In the genomic region with DNA sequence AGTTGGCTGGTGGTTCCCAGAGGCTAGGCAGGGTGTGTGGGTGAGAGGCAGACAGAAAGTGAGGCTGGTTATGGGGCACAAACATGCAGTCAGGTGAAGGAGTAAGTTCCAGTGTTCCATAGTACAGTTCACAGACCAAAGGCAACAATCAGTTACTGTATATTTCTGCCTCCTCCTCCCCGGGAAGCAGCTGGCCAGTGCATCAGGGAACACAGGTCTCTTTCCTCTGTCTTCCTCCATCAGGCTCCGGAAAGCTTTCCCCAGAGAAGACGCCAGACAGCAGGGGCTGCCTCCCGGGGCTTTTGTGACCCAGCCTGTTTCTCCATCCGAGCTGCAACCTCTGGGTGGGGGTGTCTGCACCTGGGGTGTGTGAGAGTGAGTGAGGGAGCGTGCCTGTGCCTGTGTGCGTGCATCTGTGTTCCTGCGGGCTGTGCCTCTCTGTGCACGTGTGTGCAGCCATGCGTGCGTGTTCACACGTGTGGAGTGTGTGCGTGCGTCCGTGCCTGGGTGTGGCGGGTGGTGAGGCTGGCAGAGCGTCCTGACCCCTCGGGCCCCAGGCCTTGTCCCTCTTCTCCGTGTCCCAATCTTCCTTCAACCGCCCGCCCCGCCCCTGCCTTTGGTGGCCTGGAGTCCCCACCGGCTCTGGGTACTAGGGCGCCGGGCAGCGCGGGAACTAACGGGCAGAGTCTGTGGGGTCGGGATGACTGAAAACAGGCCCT, we compare ENCODE assay signal across 8 cellular contexts.
DNase-seq lines count a peak whose midpoint lies in the region; ATAC-seq and TF ChIP-seq lines count a peak whose summit lies in the region.
"Not testable (repeated sequence)": the region's sequence is repeated elsewhere in the genome, so short reads cannot be mapped to it uniquely, and the experiment has no call there.

No MANE protein-coding gene starts in this region.

- intact Hi-C loops in activated naive CD4-positive, alpha-beta T cell treated with anti-CD3 and anti-CD28 coated beads for 36 hours (cut with micrococcal nuclease), result not testable (repeated sequence)

- H3K4me3 Mint-ChIP-seq in activated naive CD4-positive, alpha-beta T cell treated with anti-CD3 and anti-CD28 coated beads for 36 hours, result peak overlapping the region; percentile 45
- H3K4me3 Mint-ChIP-seq in stimulated activated naive B cell treated with anti-CD40 and anti-IgM and Interleukin-4, amounts not matched to agents 10 μg/mL and 1 μg/mL and 100 μg/mL, for 72 hours, result peak overlapping the region; percentile 66 to 72

- TF ChIP-seq RAD21 in neural cell (conservative IDR thresholded peaks at IDR 0.05), result not testable (repeated sequence)

- not testable (repeated sequence) for TF ChIP-seq CTCF in Peyer's patch (IDR thresholded peaks at IDR 0.05); fibroblast of mammary gland (conservative IDR thresholded peaks at IDR 0.05; ENCODE audit: control insufficient read depth, insufficient read depth, low read depth, low read length); neural cell (IDR thresholded peaks at IDR 0.05; ENCODE audit: poor library complexity, severe bottlenecking)

- peak overlapping the region; percentile 34 to 51 (median 44) for H3K4me3 ChIP-seq in Peyer's patch
- peak overlapping the region; percentile 20 for H3K4me3 ChIP-seq in fibroblast of mammary gland (ENCODE audit: control insufficient read depth, low read depth, low read length)
- peak overlapping the region; percentile 53 for H3K4me3 ChIP-seq in neural cell (ENCODE audit: low read length)

- not testable (repeated sequence) for H3K27ac Mint-ChIP-seq in activated naive CD4-positive, alpha-beta T cell treated with anti-CD3 and anti-CD28 coated beads for 36 hours
- peak overlapping the region; percentile 88 for H3K27ac Mint-ChIP-seq in stimulated activated naive B cell treated with anti-CD40 and anti-IgM and Interleukin-4, amounts not matched to agents 10 μg/mL and 1 μg/mL and 100 μg/mL, for 72 hours

- peak in 2 of 3 donors; percentile 52 to 53 for DNase-seq in Peyer's patch
- DNase-seq in activated naive CD4-positive, alpha-beta T cell treated with anti-CD3 and anti-CD28 coated beads for 36 hours, result peak; percentile 19
- not testable (repeated sequence) for DNase-seq in fibroblast of mammary gland (ENCODE audit: low read depth)
- DNase-seq in stimulated activated naive B cell treated with anti-CD40 and anti-IgM and Interleukin-4, amounts not matched to agents 10 μg/mL and 1 μg/mL and 100 μg/mL, for 72 hours, result peak; percentile 73

- H3K27me3 Mint-ChIP-seq in activated naive CD4-positive, alpha-beta T cell treated with anti-CD3 and anti-CD28 coated beads for 36 hours (ENCODE audit: low read depth); stimulated activated naive B cell treated with anti-CD40 and anti-IgM and Interleukin-4, amounts not matched to agents 10 μg/mL and 1 μg/mL and 100 μg/mL, for 72 hours: not testable (repeated sequence)

- not testable (repeated sequence) for TF ChIP-seq POLR2A in Peyer's patch (IDR thresholded peaks at IDR 0.05)

- H3K4me1 Mint-ChIP-seq in activated naive CD4-positive, alpha-beta T cell treated with anti-CD3 and anti-CD28 coated beads for 36 hours (ENCODE audit: low read depth), result not testable (repeated sequence)
- peaks cover 8 to 25% of the 10 kb centered on the region in 2 donors for H3K4me1 Mint-ChIP-seq in stimulated activated naive B cell treated with anti-CD40 and anti-IgM and Interleukin-4, amounts not matched to agents 10 μg/mL and 1 μg/mL and 100 μg/mL, for 72 hours

- H3K36me3 ChIP-seq in ES-I3 (ENCODE audit: insufficient read depth, low read length); Peyer's patch; neural cell (ENCODE audit: insufficient read depth, low read length): not testable (repeated sequence)

- not testable (repeated sequence) for H3K4me2 ChIP-seq in neural cell (ENCODE audit: low read length)

- H3K27ac ChIP-seq in Peyer's patch, result peak overlapping the region in 1 of 4 donors; percentile 38
- H3K27ac ChIP-seq in neural cell (ENCODE audit: low read length), result not testable (repeated sequence)

- ATAC-seq in GM21447 (IDR thresholded peaks at IDR 0.05; ENCODE audit: unreplicated experiment) (peak; percentile 55), HG03097 (IDR thresholded peaks at IDR 0.05; ENCODE audit: low FRiP score, unreplicated experiment) (peak; percentile 68)
- peak; percentile 67 to 79 for ATAC-seq in stimulated activated naive B cell treated with anti-CD40 and anti-IgM and Interleukin-4, amounts not matched to agents 10 μg/mL and 1 μg/mL and 100 μg/mL, for 72 hours (replicated peaks)

- not testable (repeated sequence) for H3K27me3 ChIP-seq in Peyer's patch; neural cell (ENCODE audit: insufficient read depth, low read depth, low read length)

- not testable (repeated sequence) for TF ChIP-seq EP300 in neural cell (conservative IDR thresholded peaks at IDR 0.05; ENCODE audit: poor library complexity, severe bottlenecking)

- not testable (repeated sequence) for H3F3A ChIP-seq in neural cell (ENCODE audit: insufficient read depth, low read length, poor library complexity, severe bottlenecking)

- not testable (repeated sequence) for H3K4me1 ChIP-seq in ES-I3 (ENCODE audit: insufficient read depth, low read length); Peyer's patch

- not testable (repeated sequence) for H2AFZ ChIP-seq in neural cell (ENCODE audit: low read depth, low read length)

- not testable (repeated sequence) for H4K20me1 ChIP-seq in neural cell (ENCODE audit: insufficient read depth)

- not testable (repeated sequence) for H3K36me3 Mint-ChIP-seq in activated naive CD4-positive, alpha-beta T cell treated with anti-CD3 and anti-CD28 coated beads for 36 hours (ENCODE audit: low read depth); stimulated activated naive B cell treated with anti-CD40 and anti-IgM and Interleukin-4, amounts not matched to agents 10 μg/mL and 1 μg/mL and 100 μg/mL, for 72 hours

- H3K79me2 ChIP-seq in neural cell (replicated peaks; ENCODE audit: insufficient read depth, low read length), result not testable (repeated sequence)

- CTCF ChIA-PET in activated naive CD4-positive, alpha-beta T cell treated with anti-CD3 and anti-CD28 coated beads for 36 hours (lab: Charles Lee), result not testable (repeated sequence)

- not testable (repeated sequence) for H3K9me3 ChIP-seq in ES-I3 (ENCODE audit: control insufficient read depth, insufficient read depth, low read length); Peyer's patch; neural cell (ENCODE audit: low read length)

- peak overlapping the region; percentile 30; the same call in 1 of the 2 replicates for H3K9ac ChIP-seq in ES-I3 (ENCODE audit: low read depth, low read length)
- H3K9ac ChIP-seq in neural cell (ENCODE audit: low read length), result not testable (repeated sequence)

- H3K9me3 Mint-ChIP-seq in activated naive CD4-positive, alpha-beta T cell treated with anti-CD3 and anti-CD28 coated beads for 36 hours; stimulated activated naive B cell treated with anti-CD40 and anti-IgM and Interleukin-4, amounts not matched to agents 10 μg/mL and 1 μg/mL and 100 μg/mL, for 72 hours: not testable (repeated sequence)

- H3K9me2 ChIP-seq in neural cell (ENCODE audit: insufficient read depth, low read length), result not testable (repeated sequence)
